In genomic region chr15:40906101-40906946, GRCh38 we compare ENCODE assay signal across 8 cellular contexts. TPM values are rescaled to one million over a fixed set of nuclear protein-coding genes. Genes with fewer than 3 reads are reported as not detected.
A peak's percentile ranks its signal among the peaks of the same experiment; 100 is the strongest.
DNase-seq lines count a peak whose midpoint lies in the region; ATAC-seq and TF ChIP-seq lines count a peak whose summit lies in the region.

No MANE protein-coding gene starts in this region.

- no peaks in the 10 kb centered on the region for H3K27me3 Mint-ChIP-seq in activated T-helper 2 cell treated with anti-CD3 and anti-CD28 coated beads, Interferon-gamma antibody, Interleukin-2, Interleukin-4, amounts not matched to agents 10 μg/mL and 5 μg/mL and 100 μg/mL, durations not matched to agents 14 hours and 24 hours and 36 hours (ENCODE audit: low read depth)
- no peaks in the 10 kb centered on the region for H3K27me3 Mint-ChIP-seq in nephron (ENCODE audit: low read depth)

- no peaks in the 10 kb centered on the region for H3K27me3 ChIP-seq in Peyer's patch

- H3K9me3 Mint-ChIP-seq in activated T-helper 2 cell treated with anti-CD3 and anti-CD28 coated beads, Interferon-gamma antibody, Interleukin-2, Interleukin-4, amounts not matched to agents 10 μg/mL and 5 μg/mL and 100 μg/mL, durations not matched to agents 14 hours and 24 hours and 36 hours, result no peaks in the 10 kb centered on the region
- H3K9me3 Mint-ChIP-seq in nephron, result no peaks in the 10 kb centered on the region

- TF ChIP-seq POLR2A in Peyer's patch (IDR thresholded peaks at IDR 0.05), result peak; percentile 72 to 82

- H3K36me3 ChIP-seq in Peyer's patch, result peaks cover 0 to 20% (median 0%) of the 10 kb centered on the region in 3 donors

- peak overlapping the region; percentile 84 to 93 (median 92) for H3K27ac ChIP-seq in Peyer's patch

- H3K4me1 Mint-ChIP-seq in activated T-helper 2 cell treated with anti-CD3 and anti-CD28 coated beads, Interferon-gamma antibody, Interleukin-2, Interleukin-4, amounts not matched to agents 10 μg/mL and 5 μg/mL and 100 μg/mL, durations not matched to agents 14 hours and 24 hours and 36 hours (ENCODE audit: low read depth), result peaks cover 7% of the 10 kb centered on the region
- peaks cover 35% of the 10 kb centered on the region for H3K4me1 Mint-ChIP-seq in nephron

- H3K9me3 ChIP-seq in Peyer's patch, result no peaks in the 10 kb centered on the region

- H3K4me3 ChIP-seq in Peyer's patch, result peak overlapping the region; percentile 30 to 60 (median 50)

- peak overlapping the region; percentile 55 for H3K4me3 Mint-ChIP-seq in activated T-helper 2 cell treated with anti-CD3 and anti-CD28 coated beads, Interferon-gamma antibody, Interleukin-2, Interleukin-4, amounts not matched to agents 10 μg/mL and 5 μg/mL and 100 μg/mL, durations not matched to agents 14 hours and 24 hours and 36 hours (ENCODE audit: low read depth)
- peak overlapping the region; percentile 43 to 53 (median 51) for H3K4me3 Mint-ChIP-seq in nephron

- intact Hi-C loops in activated T-helper 2 cell treated with anti-CD3 and anti-CD28 coated beads, Interferon-gamma antibody, Interleukin-2, Interleukin-4, amounts not matched to agents 10 μg/mL and 5 μg/mL and 100 μg/mL, durations not matched to agents 14 hours and 24 hours and 36 hours (cut with micrococcal nuclease), result loop anchor here (10.0 kb wide), 2 partner anchors 208 to 428 kb away; partner anchors contain the start of genes INO80, NUSAP1 and OIP5

- peak; percentile 76 for ATAC-seq in GM21528 (IDR thresholded peaks at IDR 0.05; ENCODE audit: low FRiP score, unreplicated experiment)
- peak; percentile 84 for ATAC-seq in stimulated activated naive CD8-positive, alpha-beta T cell treated with anti-CD3 and anti-CD28 coated beads, Interleukin-15, Interleukin-2, amounts not matched to agents 100 U/mL and 50 U/mL, for 24 hours

- in situ Hi-C loops in KBM-7 (cut with MboI; ENCODE audit: low pct_unique_long_range_greater_than_20kb, low sequenced_read_pairs), result no loop called here

- DNase-seq in COR-L47 (lab: John Stamatoyannopoulos, UW) (peak; percentile 90), KBM-7 (peak; percentile 87), Peyer's patch (peak; percentile 90 to 97 (median 96)), fibroblast of peridontal ligament (ENCODE audit: extremely low read depth) (peak; percentile 97)
- peak; percentile 59 for DNase-seq in activated T-helper 2 cell treated with anti-CD3 and anti-CD28 coated beads, Interferon-gamma antibody, Interleukin-2, Interleukin-4, amounts not matched to agents 10 μg/mL and 5 μg/mL and 100 μg/mL, durations not matched to agents 14 hours and 24 hours and 36 hours (ENCODE audit: low spot score)
- peak; percentile 93 for DNase-seq in stimulated activated naive CD8-positive, alpha-beta T cell treated with anti-CD3 and anti-CD28 coated beads, Interleukin-15, Interleukin-2, amounts not matched to agents 100 U/mL and 50 U/mL, for 24 hours

- peaks cover 0 to 65% (median 19%) of the 10 kb centered on the region in 4 donors for H3K4me1 ChIP-seq in Peyer's patch

- peaks cover 20% of the 10 kb centered on the region for H3K36me3 Mint-ChIP-seq in activated T-helper 2 cell treated with anti-CD3 and anti-CD28 coated beads, Interferon-gamma antibody, Interleukin-2, Interleukin-4, amounts not matched to agents 10 μg/mL and 5 μg/mL and 100 μg/mL, durations not matched to agents 14 hours and 24 hours and 36 hours (ENCODE audit: low read depth)
- H3K36me3 Mint-ChIP-seq in nephron (ENCODE audit: low read depth), result peaks cover 23% of the 10 kb centered on the region

- TF ChIP-seq CTCF in Peyer's patch (IDR thresholded peaks at IDR 0.05) (peak; percentile 80 to 99 (median 96)), nephron (IDR thresholded peaks at IDR 0.05; ENCODE audit: unreplicated experiment in 3 of 3) (peak; percentile 83 to 97 (median 88))

- H3K27ac Mint-ChIP-seq in activated T-helper 2 cell treated with anti-CD3 and anti-CD28 coated beads, Interferon-gamma antibody, Interleukin-2, Interleukin-4, amounts not matched to agents 10 μg/mL and 5 μg/mL and 100 μg/mL, durations not matched to agents 14 hours and 24 hours and 36 hours, result no peak overlapping the region
- peak overlapping the region in 2 of 3 experiments; percentile 52 to 79 for H3K27ac Mint-ChIP-seq in nephron

RNA-seq across cellular contexts. Expression of gene VPS18, which starts 12.1 kb away (rescaled TPM):
- 10 to 100 TPM; 15.7 to 26.8 (median 23.8) TPM for total RNA-seq in Peyer's patch
- 12.6 and 13.1 TPM in 2 replicates for total RNA-seq in activated T-helper 2 cell treated with anti-CD3 and anti-CD28 coated beads, Interferon-gamma antibody, Interleukin-2, Interleukin-4, amounts not matched to agents 10 μg/mL and 5 μg/mL and 100 μg/mL, durations not matched to agents 14 hours and 24 hours and 36 hours

RNA-seq across cellular contexts. Expression of gene DLL4, which starts 22.8 kb away (rescaled TPM):
- 10 to 100 TPM in 3 of 4 donors, 1 to 10 TPM in 1; 7.8 to 15.3 (median 12.3) TPM for total RNA-seq in Peyer's patch
- total RNA-seq in activated T-helper 2 cell treated with anti-CD3 and anti-CD28 coated beads, Interferon-gamma antibody, Interleukin-2, Interleukin-4, amounts not matched to agents 10 μg/mL and 5 μg/mL and 100 μg/mL, durations not matched to agents 14 hours and 24 hours and 36 hours, result 0.14 and 0.37 TPM in 2 replicates

RNA-seq across cellular contexts. Expression of gene RHOV, which starts 32.3 kb away (rescaled TPM):
- total RNA-seq in Peyer's patch, result 1 to 10 TPM in 1 of 4 donors, under 1 TPM in 2, not detected in 1; 0.67 to 1.6 (median 0.88) TPM
- total RNA-seq in activated T-helper 2 cell treated with anti-CD3 and anti-CD28 coated beads, Interferon-gamma antibody, Interleukin-2, Interleukin-4, amounts not matched to agents 10 μg/mL and 5 μg/mL and 100 μg/mL, durations not matched to agents 14 hours and 24 hours and 36 hours, result 0.80 and 0.82 TPM in 2 replicates

RNA-seq across cellular contexts. Expression of gene CHAC1, which starts 46.9 kb away (rescaled TPM):
- total RNA-seq in Peyer's patch, result 1 to 10 TPM in 1 of 4 donors, not detected in 3; 2.4 TPM
- total RNA-seq in activated T-helper 2 cell treated with anti-CD3 and anti-CD28 coated beads, Interferon-gamma antibody, Interleukin-2, Interleukin-4, amounts not matched to agents 10 μg/mL and 5 μg/mL and 100 μg/mL, durations not matched to agents 14 hours and 24 hours and 36 hours, result 3.6 and 4.5 TPM in 2 replicates

Comparison
In these comparisons a context has a peak if more than half of its experiments do, and no peak if none do; other contexts are left out.
1. Peak in every context shown above with its lines: DNase-seq, ATAC-seq, H3K4me3 ChIP-seq and H3K27ac ChIP-seq.